Comparison of ENCODE assay signal across 1 cellular context in genomic region chr6:169751242-169752073, GRCh38.
TF ChIP-seq lines count a peak whose summit lies in the region.

Gene DYNLT2, minus strand, starts transcription at chr6:169751572. Its CDS starts 114 bp downstream, at chr6:169751458.
Gene ERMARD, plus strand, starts transcription at chr6:169751622. Its CDS starts 36 bp downstream, at chr6:169751658.

TF ChIP-seq in HepG2, 621 proteins besides CTCF, POLR2A, EP300 and RAD21 (continued from another document and continues in another):
- TF ChIP-seq PRDM15 (CRISPR knock-in tag; IDR thresholded peaks at IDR 0.05) (peak; percentile 83; the same call in 1 of the 2 replicates), KDM2A (CRISPR knock-in tag; IDR thresholded peaks at IDR 0.05; ENCODE audit: borderline replicate concordance, low read depth) (peak; percentile 97), YY1 (IDR thresholded peaks at IDR 0.05; ENCODE audit: insufficient read depth, insufficient replicate concordance, low read depth, low read length) (peak; percentile 90), ZNF577 (CRISPR knock-in tag; IDR thresholded peaks at IDR 0.05; ENCODE audit: borderline replicate concordance, low read depth) (no peak; the same call in 1 of the 2 replicates), ELF1 (CRISPR knock-in tag; IDR thresholded peaks at IDR 0.05) (peak; percentile 99), DR1 (CRISPR knock-in tag; IDR thresholded peaks at IDR 0.05) (peak; percentile 71; the same call in 1 of the 2 replicates), ZNF432 (CRISPR knock-in tag; IDR thresholded peaks at IDR 0.05; ENCODE audit: borderline replicate concordance) (no peak), TBL1XR1 (IDR thresholded peaks at IDR 0.05; ENCODE audit: borderline replicate concordance, low read length, partially characterized antibody) (peak; percentile 18), CCDC6 (CRISPR knock-in tag; IDR thresholded peaks at IDR 0.05) (peak; percentile 93), USF2 (IDR thresholded peaks at IDR 0.05; ENCODE audit: low read depth, low read length) (no peak), USF2 (CRISPR knock-in tag; IDR thresholded peaks at IDR 0.05; ENCODE audit: borderline replicate concordance) (no peak; the same call in 1 of the 2 replicates), TCF12 (IDR thresholded peaks at IDR 0.05) (no peak), TCF12 (CRISPR knock-in tag; IDR thresholded peaks at IDR 0.05) (no peak), ZNF441 (CRISPR knock-in tag; IDR thresholded peaks at IDR 0.05; ENCODE audit: borderline replicate concordance) (peak; percentile 92), CEBPG (CRISPR knock-in tag; IDR thresholded peaks at IDR 0.05) (peak; percentile 29), ZNF512B (CRISPR knock-in tag; IDR thresholded peaks at IDR 0.05; ENCODE audit: borderline replicate concordance) (0 out of 2 replicates have a peak, but pooled peaks have one; percentile 23), PLRG1 (conservative IDR thresholded peaks at IDR 0.05) (no peak), ZNF446 (CRISPR knock-in tag; IDR thresholded peaks at IDR 0.05) (peak; percentile 97), TMF1 (CRISPR knock-in tag; IDR thresholded peaks at IDR 0.05; ENCODE audit: low read depth) (peak; percentile 95), MIER2 (CRISPR knock-in tag; IDR thresholded peaks at IDR 0.05) (peak; percentile 83; the same call in 1 of the 2 replicates), ZIK1 (CRISPR knock-in tag; IDR thresholded peaks at IDR 0.05; ENCODE audit: borderline replicate concordance, low read depth) (peak; percentile 99), SOX5 (CRISPR knock-in tag; IDR thresholded peaks at IDR 0.05; ENCODE audit: borderline replicate concordance) (peak; percentile 78), ZUFSP (CRISPR knock-in tag; IDR thresholded peaks at IDR 0.05; ENCODE audit: borderline replicate concordance) (no peak), ZBTB7A (CRISPR knock-in tag; IDR thresholded peaks at IDR 0.05) (peak; percentile 81), CERS6 (CRISPR knock-in tag; IDR thresholded peaks at IDR 0.05) (peak; percentile 79; the same call in 1 of the 2 replicates), ZNF530 (CRISPR knock-in tag; IDR thresholded peaks at IDR 0.05; ENCODE audit: low read depth) (peak; percentile 87; the same call in 1 of the 2 replicates), SSRP1 (CRISPR knock-in tag; IDR thresholded peaks at IDR 0.05) (no peak; the same call in 1 of the 2 replicates), ZNF616 (CRISPR knock-in tag; IDR thresholded peaks at IDR 0.05; ENCODE audit: low read depth) (peak; percentile 92; the same call in 1 of the 2 replicates), NKX3-1 (CRISPR knock-in tag; IDR thresholded peaks at IDR 0.05) (peak; percentile 86), NFATC3 (CRISPR knock-in tag; IDR thresholded peaks at IDR 0.05) (no peak), HDAC2 (CRISPR knock-in tag; IDR thresholded peaks at IDR 0.05) (peak; percentile 89; the same call in 1 of the 2 replicates), ZNF660 (CRISPR knock-in tag; IDR thresholded peaks at IDR 0.05; ENCODE audit: borderline replicate concordance, low read depth) (no peak), ZSCAN20 (CRISPR knock-in tag; IDR thresholded peaks at IDR 0.05; ENCODE audit: borderline replicate concordance) (peak; percentile 98), TSC22D2 (CRISPR knock-in tag; IDR thresholded peaks at IDR 0.05; ENCODE audit: borderline replicate concordance) (peak; percentile 88; the same call in 1 of the 2 replicates), IRF1 (CRISPR knock-in tag; IDR thresholded peaks at IDR 0.05; ENCODE audit: low read depth) (peak; percentile 80; the same call in 1 of the 2 replicates), NR2F6 (IDR thresholded peaks at IDR 0.05) (no peak), NR2F6 (CRISPR knock-in tag; IDR thresholded peaks at IDR 0.05) (peak; percentile 80; the same call in 1 of the 2 replicates), ZFP36L1 (CRISPR knock-in tag; IDR thresholded peaks at IDR 0.05) (peak; percentile 93), KAT2B (IDR thresholded peaks at IDR 0.05; ENCODE audit: borderline replicate concordance, low read depth, low read length) (peak; percentile 8; the same call in 1 of the 2 replicates), HDAC1 (CRISPR knock-in tag; IDR thresholded peaks at IDR 0.05) (peak; percentile 98), SNAPC2 (CRISPR knock-in tag; IDR thresholded peaks at IDR 0.05) (peak; percentile 93), MXD3 (CRISPR knock-in tag; IDR thresholded peaks at IDR 0.05) (peak; percentile 90), BCL3 (CRISPR knock-in tag; IDR thresholded peaks at IDR 0.05) (peak; percentile 99), ZNF275 (CRISPR knock-in tag; IDR thresholded peaks at IDR 0.05; ENCODE audit: borderline replicate concordance) (peak; percentile 87; the same call in 1 of the 2 replicates), ZFP36 (IDR thresholded peaks at IDR 0.05; ENCODE audit: borderline replicate concordance, low read depth, low read length, partially characterized antibody) (no peak), ZSCAN25 (CRISPR knock-in tag; IDR thresholded peaks at IDR 0.05) (peak; percentile 93), FOSL2 (CRISPR knock-in tag; IDR thresholded peaks at IDR 0.05) (peak; percentile 48), SIX4 (CRISPR knock-in tag; IDR thresholded peaks at IDR 0.05) (peak; percentile 68; the same call in 1 of the 2 replicates), IRF2 (CRISPR knock-in tag; IDR thresholded peaks at IDR 0.05) (peak; percentile 97), GRHL1 (CRISPR knock-in tag; conservative IDR thresholded peaks at IDR 0.05) (no peak)
